ENCODE assay signal across 2 cellular contexts in the genomic region with DNA sequence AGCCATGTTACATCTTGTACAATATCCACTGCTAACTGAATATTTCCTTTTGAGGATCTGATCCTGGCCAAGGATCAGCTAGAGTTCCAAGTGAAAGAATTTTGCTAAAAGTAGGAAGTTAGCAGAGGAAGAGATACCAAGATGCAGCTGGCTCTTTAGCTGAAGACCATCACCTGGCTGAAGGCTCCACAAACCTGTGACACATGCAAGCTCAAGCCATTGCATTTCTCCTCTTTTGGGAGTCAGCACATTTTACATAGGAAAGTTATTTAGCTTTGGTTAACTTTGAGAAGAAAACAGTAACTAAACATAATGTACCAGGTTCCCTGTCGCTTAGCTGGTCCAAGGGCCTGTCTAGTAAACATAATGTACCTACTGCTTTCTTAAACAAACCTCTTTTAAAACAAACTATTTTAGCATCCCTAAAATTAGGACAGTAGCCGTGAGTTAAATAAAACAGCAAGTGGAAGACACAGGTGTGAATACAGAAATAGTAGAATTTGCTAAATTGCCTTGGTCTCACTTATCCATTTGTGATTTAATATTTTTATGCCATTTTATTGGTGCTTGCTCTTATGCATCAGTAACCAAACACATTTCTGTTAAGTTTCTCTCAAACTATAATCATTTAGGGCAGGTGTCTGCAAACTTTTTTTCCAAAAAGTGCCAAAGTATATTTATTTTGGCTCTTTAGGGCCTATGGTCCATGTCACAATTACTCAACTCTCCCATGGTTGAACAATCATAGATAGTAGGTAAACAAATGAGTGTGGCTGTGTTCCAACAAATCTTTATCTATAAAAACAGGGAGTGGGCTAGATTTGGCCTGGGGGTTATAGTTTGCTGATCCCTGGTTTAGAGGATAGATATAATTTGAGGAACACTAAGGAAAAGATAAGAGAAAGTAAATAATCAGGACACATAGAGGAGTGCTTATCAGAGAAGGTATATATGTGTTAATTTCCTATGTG.
TF ChIP-seq lines count a peak whose summit lies in the region.

No MANE protein-coding gene starts in this region.

TF ChIP-seq in GM12878, 131 proteins besides CTCF, POLR2A, EP300 and RAD21:
- TF ChIP-seq, protein P1, sequence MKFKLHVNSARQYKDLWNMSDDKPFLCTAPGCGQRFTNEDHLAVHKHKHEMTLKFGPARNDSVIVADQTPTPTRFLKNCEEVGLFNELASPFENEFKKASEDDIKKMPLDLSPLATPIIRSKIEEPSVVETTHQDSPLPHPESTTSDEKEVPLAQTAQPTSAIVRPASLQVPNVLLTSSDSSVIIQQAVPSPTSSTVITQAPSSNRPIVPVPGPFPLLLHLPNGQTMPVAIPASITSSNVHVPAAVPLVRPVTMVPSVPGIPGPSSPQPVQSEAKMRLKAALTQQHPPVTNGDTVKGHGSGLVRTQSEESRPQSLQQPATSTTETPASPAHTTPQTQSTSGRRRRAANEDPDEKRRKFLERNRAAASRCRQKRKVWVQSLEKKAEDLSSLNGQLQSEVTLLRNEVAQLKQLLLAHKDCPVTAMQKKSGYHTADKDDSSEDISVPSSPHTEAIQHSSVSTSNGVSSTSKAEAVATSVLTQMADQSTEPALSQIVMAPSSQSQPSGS (IDR thresholded peaks at IDR 0.05; ENCODE audit: low read length) = 0 out of 2 replicates have a peak, but pooled peaks have one; percentile 13
- TF ChIP-seq HDGF (IDR thresholded peaks at IDR 0.05) = 0 out of 2 replicates have a peak, but pooled peaks have one; percentile 19
- TF ChIP-seq, protein P2, sequence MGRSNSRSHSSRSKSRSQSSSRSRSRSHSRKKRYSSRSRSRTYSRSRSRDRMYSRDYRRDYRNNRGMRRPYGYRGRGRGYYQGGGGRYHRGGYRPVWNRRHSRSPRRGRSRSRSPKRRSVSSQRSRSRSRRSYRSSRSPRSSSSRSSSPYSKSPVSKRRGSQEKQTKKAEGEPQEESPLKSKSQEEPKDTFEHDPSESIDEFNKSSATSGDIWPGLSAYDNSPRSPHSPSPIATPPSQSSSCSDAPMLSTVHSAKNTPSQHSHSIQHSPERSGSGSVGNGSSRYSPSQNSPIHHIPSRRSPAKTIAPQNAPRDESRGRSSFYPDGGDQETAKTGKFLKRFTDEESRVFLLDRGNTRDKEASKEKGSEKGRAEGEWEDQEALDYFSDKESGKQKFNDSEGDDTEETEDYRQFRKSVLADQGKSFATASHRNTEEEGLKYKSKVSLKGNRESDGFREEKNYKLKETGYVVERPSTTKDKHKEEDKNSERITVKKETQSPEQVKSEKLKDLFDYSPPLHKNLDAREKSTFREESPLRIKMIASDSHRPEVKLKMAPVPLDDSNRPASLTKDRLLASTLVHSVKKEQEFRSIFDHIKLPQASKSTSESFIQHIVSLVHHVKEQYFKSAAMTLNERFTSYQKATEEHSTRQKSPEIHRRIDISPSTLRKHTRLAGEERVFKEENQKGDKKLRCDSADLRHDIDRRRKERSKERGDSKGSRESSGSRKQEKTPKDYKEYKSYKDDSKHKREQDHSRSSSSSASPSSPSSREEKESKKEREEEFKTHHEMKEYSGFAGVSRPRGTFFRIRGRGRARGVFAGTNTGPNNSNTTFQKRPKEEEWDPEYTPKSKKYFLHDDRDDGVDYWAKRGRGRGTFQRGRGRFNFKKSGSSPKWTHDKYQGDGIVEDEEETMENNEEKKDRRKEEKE (IDR thresholded peaks at IDR 0.05) = no peak
- TF ChIP-seq, protein P3, sequence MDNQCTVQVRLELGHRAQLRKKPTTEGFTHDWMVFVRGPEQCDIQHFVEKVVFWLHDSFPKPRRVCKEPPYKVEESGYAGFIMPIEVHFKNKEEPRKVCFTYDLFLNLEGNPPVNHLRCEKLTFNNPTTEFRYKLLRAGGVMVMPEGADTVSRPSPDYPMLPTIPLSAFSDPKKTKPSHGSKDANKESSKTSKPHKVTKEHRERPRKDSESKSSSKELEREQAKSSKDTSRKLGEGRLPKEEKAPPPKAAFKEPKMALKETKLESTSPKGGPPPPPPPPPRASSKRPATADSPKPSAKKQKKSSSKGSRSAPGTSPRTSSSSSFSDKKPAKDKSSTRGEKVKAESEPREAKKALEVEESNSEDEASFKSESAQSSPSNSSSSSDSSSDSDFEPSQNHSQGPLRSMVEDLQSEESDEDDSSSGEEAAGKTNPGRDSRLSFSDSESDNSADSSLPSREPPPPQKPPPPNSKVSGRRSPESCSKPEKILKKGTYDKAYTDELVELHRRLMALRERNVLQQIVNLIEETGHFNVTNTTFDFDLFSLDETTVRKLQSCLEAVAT (IDR thresholded peaks at IDR 0.05) = peak; percentile 40

TF ChIP-seq in WTC11, 78 proteins besides CTCF, POLR2A, EP300 and RAD21:
- TF ChIP-seq ATF1 (CRISPR knock-in tag; IDR thresholded peaks at IDR 0.05) = no peak
- no peak for TF ChIP-seq TEAD1 (CRISPR knock-in tag; IDR thresholded peaks at IDR 0.05)
- TF ChIP-seq, protein P4, sequence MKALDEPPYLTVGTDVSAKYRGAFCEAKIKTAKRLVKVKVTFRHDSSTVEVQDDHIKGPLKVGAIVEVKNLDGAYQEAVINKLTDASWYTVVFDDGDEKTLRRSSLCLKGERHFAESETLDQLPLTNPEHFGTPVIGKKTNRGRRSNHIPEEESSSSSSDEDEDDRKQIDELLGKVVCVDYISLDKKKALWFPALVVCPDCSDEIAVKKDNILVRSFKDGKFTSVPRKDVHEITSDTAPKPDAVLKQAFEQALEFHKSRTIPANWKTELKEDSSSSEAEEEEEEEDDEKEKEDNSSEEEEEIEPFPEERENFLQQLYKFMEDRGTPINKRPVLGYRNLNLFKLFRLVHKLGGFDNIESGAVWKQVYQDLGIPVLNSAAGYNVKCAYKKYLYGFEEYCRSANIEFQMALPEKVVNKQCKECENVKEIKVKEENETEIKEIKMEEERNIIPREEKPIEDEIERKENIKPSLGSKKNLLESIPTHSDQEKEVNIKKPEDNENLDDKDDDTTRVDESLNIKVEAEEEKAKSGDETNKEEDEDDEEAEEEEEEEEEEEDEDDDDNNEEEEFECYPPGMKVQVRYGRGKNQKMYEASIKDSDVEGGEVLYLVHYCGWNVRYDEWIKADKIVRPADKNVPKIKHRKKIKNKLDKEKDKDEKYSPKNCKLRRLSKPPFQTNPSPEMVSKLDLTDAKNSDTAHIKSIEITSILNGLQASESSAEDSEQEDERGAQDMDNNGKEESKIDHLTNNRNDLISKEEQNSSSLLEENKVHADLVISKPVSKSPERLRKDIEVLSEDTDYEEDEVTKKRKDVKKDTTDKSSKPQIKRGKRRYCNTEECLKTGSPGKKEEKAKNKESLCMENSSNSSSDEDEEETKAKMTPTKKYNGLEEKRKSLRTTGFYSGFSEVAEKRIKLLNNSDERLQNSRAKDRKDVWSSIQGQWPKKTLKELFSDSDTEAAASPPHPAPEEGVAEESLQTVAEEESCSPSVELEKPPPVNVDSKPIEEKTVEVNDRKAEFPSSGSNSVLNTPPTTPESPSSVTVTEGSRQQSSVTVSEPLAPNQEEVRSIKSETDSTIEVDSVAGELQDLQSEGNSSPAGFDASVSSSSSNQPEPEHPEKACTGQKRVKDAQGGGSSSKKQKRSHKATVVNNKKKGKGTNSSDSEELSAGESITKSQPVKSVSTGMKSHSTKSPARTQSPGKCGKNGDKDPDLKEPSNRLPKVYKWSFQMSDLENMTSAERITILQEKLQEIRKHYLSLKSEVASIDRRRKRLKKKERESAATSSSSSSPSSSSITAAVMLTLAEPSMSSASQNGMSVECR (CRISPR knock-in tag; IDR thresholded peaks at IDR 0.05; ENCODE audit: borderline replicate concordance) = no peak
- TF ChIP-seq, protein P1 (CRISPR knock-in tag; IDR thresholded peaks at IDR 0.05; ENCODE audit: borderline replicate concordance, low read depth) = no peak
- no peak for TF ChIP-seq IRF2 (CRISPR knock-in tag; IDR thresholded peaks at IDR 0.05; ENCODE audit: borderline replicate concordance, low read depth)
- TF ChIP-seq GTF2I (CRISPR knock-in tag; conservative IDR thresholded peaks at IDR 0.05) = no peak
- TF ChIP-seq, protein P5, sequence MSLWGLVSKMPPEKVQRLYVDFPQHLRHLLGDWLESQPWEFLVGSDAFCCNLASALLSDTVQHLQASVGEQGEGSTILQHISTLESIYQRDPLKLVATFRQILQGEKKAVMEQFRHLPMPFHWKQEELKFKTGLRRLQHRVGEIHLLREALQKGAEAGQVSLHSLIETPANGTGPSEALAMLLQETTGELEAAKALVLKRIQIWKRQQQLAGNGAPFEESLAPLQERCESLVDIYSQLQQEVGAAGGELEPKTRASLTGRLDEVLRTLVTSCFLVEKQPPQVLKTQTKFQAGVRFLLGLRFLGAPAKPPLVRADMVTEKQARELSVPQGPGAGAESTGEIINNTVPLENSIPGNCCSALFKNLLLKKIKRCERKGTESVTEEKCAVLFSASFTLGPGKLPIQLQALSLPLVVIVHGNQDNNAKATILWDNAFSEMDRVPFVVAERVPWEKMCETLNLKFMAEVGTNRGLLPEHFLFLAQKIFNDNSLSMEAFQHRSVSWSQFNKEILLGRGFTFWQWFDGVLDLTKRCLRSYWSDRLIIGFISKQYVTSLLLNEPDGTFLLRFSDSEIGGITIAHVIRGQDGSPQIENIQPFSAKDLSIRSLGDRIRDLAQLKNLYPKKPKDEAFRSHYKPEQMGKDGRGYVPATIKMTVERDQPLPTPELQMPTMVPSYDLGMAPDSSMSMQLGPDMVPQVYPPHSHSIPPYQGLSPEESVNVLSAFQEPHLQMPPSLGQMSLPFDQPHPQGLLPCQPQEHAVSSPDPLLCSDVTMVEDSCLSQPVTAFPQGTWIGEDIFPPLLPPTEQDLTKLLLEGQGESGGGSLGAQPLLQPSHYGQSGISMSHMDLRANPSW (CRISPR knock-in tag; conservative IDR thresholded peaks at IDR 0.05; ENCODE audit: low read depth) = no peak
